8 cellular contexts compared by ENCODE assay signal in the genomic region with DNA sequence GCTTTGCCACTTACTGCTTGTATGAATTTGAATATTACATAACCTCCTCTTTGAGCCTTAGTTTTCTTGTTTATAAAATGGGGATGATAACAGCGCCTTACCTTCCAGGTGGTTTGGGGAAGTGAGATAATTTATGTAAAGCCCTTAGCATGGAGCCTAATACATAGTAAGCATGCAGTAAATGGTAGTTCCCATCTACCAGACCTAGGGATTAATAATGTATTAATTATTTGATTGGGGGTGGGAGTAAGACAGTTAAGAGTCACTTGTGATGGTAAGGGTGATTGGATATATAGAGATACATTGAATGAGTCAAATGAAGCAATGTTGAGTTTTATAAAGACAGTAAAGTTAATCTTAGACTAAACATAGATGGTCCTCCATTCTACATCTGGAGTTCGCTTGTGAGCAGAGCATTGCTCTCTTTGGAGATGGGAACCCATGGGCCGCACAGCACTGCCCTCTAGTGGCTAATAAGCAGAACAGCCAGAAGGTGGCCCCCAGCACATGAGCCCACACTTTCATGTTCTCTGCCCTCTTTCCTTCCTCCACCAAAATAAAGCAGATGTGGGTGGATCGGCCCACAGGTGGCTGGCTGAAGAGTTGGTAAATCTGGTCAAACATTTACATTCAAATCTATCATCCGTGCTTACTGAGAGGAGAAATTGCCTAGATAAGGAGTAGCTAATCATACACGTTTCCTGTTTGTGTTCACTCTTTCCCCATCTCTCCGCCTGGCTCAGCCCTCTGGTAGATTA. TPM values are rescaled to one million over a fixed set of nuclear protein-coding genes. Genes with fewer than 3 reads are reported as not detected.
DNase-seq lines count a peak whose midpoint lies in the region; ATAC-seq, FAIRE-seq and TF ChIP-seq lines count a peak whose summit lies in the region.

No MANE protein-coding gene starts in this region.

- DNase-seq in GM12865 (ENCODE audit: low read depth) (peak; percentile 67), NCI-H2081 (lab: John Stamatoyannopoulos, UW) (peak; percentile 54 to 59), UCSD-AML1 (lab: John Stamatoyannopoulos, UW; ENCODE audit: unreplicated experiment) (peak; percentile 61), mesenteric fat pad (ENCODE audit: low spot score) (no peak)
- DNase-seq in stimulated activated CD4-positive, alpha-beta T cell treated with anti-CD3 and anti-CD28 coated beads, Interleukin-2, amount 100 ng/mL, for 24 hours, result peak; percentile 62 to 71

- peaks cover 11% of the 10 kb centered on the region for H3K4me1 Mint-ChIP-seq in brain

- ATAC-seq in HG02678 (IDR thresholded peaks at IDR 0.05; ENCODE audit: unreplicated experiment), result peak; percentile 82

- no peak overlapping the region for H3K4me3 Mint-ChIP-seq in brain

- H3K27me3 Mint-ChIP-seq in brain, result no peaks in the 10 kb centered on the region

- peak; percentile 95 for FAIRE-seq in islet of Langerhans (lab: Jason Lieb, UNC)

- H3K9me3 Mint-ChIP-seq in brain, result no peaks in the 10 kb centered on the region

- peaks cover 67% of the 10 kb centered on the region for H3K36me3 Mint-ChIP-seq in brain

- peak overlapping the region in 4 of 5 experiments; percentile 38 to 66 (median 48) for H3K27ac Mint-ChIP-seq in brain

- no peak overlapping the region for H3K4me3 ChIP-seq in GM12865 (ENCODE audit: low read depth, low read length)

- peak; percentile 95 for TF ChIP-seq CTCF in GM12865 (IDR thresholded peaks at IDR 0.05; ENCODE audit: insufficient read depth, low read depth, low read length, missing control alignments)
- peak; percentile 91 to 97 for TF ChIP-seq CTCF in brain (conservative IDR thresholded peaks at IDR 0.05)

RNA-seq across cellular contexts. Expression of gene TAMALIN, which starts 26.5 kb away (rescaled TPM):
- polyA plus RNA-seq in brain (ENCODE audit: insufficient read depth, low read depth, low replicate concordance), result 41.5 TPM
- total RNA-seq in mesenteric fat pad, result 117 TPM

RNA-seq across cellular contexts. Expression of gene ACVR1B, which starts 28.7 kb away (rescaled TPM):
- 25.4 TPM for polyA plus RNA-seq in brain (ENCODE audit: insufficient read depth, low read depth, low replicate concordance)
- 40.9 TPM for total RNA-seq in mesenteric fat pad
